In the genomic region with DNA sequence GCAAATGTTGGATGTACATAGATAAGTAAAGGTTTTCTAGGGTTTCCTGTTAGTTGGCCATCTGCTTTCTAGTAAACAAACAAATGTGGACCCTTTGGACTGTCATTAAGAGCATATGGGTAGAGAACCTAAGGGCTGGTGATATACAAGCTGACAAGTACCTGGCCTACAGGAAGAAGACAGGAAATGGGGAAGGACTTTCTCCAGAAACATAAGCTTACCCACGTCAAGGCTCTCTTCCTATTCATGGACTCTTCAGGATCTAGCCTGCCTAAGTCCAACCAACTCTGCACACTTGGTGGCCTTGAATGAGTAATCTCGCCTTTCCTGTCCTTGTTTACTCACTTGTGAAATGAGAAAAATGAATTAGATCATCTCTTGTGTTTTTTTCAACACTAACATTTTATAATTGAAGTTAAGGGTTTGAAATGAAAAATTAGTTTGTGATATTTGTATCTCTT, we compare ENCODE assay signal across 1 cellular context.
TF ChIP-seq lines count a peak whose summit lies in the region.

No MANE protein-coding gene starts in this region.

TF ChIP-seq in WTC11, 78 proteins besides CTCF, POLR2A, EP300 and RAD21:
- TF ChIP-seq, protein P1, sequence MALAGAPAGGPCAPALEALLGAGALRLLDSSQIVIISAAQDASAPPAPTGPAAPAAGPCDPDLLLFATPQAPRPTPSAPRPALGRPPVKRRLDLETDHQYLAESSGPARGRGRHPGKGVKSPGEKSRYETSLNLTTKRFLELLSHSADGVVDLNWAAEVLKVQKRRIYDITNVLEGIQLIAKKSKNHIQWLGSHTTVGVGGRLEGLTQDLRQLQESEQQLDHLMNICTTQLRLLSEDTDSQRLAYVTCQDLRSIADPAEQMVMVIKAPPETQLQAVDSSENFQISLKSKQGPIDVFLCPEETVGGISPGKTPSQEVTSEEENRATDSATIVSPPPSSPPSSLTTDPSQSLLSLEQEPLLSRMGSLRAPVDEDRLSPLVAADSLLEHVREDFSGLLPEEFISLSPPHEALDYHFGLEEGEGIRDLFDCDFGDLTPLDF (CRISPR knock-in tag; IDR thresholded peaks at IDR 0.05) = no peak
- TF ChIP-seq GABPB1 (CRISPR knock-in tag; IDR thresholded peaks at IDR 0.05) (peak; percentile 33; the same call in 1 of the 2 replicates), ZNF317 (CRISPR knock-in tag; IDR thresholded peaks at IDR 0.05; ENCODE audit: borderline replicate concordance, low read depth) (no peak)
- TF ChIP-seq, protein P2, sequence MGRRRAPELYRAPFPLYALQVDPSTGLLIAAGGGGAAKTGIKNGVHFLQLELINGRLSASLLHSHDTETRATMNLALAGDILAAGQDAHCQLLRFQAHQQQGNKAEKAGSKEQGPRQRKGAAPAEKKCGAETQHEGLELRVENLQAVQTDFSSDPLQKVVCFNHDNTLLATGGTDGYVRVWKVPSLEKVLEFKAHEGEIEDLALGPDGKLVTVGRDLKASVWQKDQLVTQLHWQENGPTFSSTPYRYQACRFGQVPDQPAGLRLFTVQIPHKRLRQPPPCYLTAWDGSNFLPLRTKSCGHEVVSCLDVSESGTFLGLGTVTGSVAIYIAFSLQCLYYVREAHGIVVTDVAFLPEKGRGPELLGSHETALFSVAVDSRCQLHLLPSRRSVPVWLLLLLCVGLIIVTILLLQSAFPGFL (CRISPR knock-in tag; IDR thresholded peaks at IDR 0.05; ENCODE audit: borderline replicate concordance) = no peak
- TF ChIP-seq, protein P3, sequence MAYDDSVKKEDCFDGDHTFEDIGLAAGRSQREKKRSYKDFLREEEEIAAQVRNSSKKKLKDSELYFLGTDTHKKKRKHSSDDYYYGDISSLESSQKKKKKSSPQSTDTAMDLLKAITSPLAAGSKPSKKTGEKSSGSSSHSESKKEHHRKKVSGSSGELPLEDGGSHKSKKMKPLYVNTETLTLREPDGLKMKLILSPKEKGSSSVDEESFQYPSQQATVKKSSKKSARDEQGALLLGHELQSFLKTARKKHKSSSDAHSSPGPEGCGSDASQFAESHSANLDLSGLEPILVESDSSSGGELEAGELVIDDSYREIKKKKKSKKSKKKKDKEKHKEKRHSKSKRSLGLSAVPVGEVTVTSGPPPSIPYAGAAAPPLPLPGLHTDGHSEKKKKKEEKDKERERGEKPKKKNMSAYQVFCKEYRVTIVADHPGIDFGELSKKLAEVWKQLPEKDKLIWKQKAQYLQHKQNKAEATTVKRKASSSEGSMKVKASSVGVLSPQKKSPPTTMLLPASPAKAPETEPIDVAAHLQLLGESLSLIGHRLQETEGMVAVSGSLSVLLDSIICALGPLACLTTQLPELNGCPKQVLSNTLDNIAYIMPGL (CRISPR knock-in tag; IDR thresholded peaks at IDR 0.05) = no peak
